Comparison of ENCODE assay signal across 19 cellular contexts in the genomic region with DNA sequence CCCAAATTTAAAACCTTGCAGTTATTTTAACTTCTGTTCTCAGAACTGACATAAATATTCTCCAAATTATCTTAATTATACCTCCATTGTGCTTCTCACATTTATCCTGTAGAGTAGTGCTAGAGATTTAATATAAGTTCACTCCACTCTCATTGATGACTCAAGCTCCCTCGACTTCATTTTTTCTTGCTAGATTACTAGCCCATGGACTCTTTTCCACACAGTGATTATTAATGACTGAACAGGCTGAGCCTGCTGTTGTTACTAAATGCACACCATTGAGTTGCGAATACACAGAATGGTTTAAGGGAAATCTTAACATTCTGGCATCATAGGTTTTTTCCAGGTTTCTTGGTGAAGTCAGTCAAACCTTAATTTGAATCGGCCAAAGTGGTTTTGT.
"Had no signal": no experiment of that assay in that cellular context is flagged by ENCODE, and none has a peak within 500 bp of the region (broad histone marks: within the 10 kb centered on the region; RNA-seq: fewer than 3 reads in every experiment).

No MANE protein-coding gene starts in this region.

- H3K27me3 ChIP-seq: ascending aorta, esophagus squamous epithelium, right atrium auricular region, tibial artery, vagina had no signal

- H3K4me3 ChIP-seq: ascending aorta, esophagus squamous epithelium, right atrium auricular region, tibial artery, vagina had no signal

- H3K4me3 Mint-ChIP-seq: activated CD8-positive, alpha-beta memory T cell treated with anti-CD3 and anti-CD28 coated beads, Interleukin-2, amount 10 ng/mL, durations not matched to agents 7 days and 5 days; activated naive CD8-positive, alpha-beta T cell treated with anti-CD3 and anti-CD28 coated beads, Interleukin-2, amount 10 ng/mL, durations not matched to agents 7 days and 5 days; activated T-cell treated with anti-CD3 and anti-CD28 coated beads, Interleukin-2, amount 50 U/mL, for 24 hours; central memory CD8-positive, alpha-beta T cell; effector memory CD8-positive, alpha-beta T cell; naive B cell; stimulated activated memory B cell treated with anti-CD40 and anti-IgM and Interleukin-4, amounts not matched to agents 10 μg/mL and 1 μg/mL and 100 μg/mL, for 72 hours had no signal

- H3K36me3 Mint-ChIP-seq: activated naive CD8-positive, alpha-beta T cell treated with anti-CD3 and anti-CD28 coated beads, Interleukin-2, amount 10 ng/mL, durations not matched to agents 7 days and 5 days; naive B cell; stimulated activated memory B cell treated with anti-CD40 and anti-IgM and Interleukin-4, amounts not matched to agents 10 μg/mL and 1 μg/mL and 100 μg/mL, for 72 hours had no signal

- H3K9me3 ChIP-seq: ascending aorta, esophagus squamous epithelium, right atrium auricular region, tibial artery, vagina had no signal

- H3K4me1 Mint-ChIP-seq: central memory CD8-positive, alpha-beta T cell; naive B cell had no signal

- ATAC-seq: activated CD8-positive, alpha-beta memory T cell treated with anti-CD3 and anti-CD28 coated beads, Interleukin-2, amount 10 ng/mL, durations not matched to agents 7 days and 5 days; effector memory CD8-positive, alpha-beta T cell; stimulated activated memory B cell treated with anti-CD40 and anti-IgM and Interleukin-4, amounts not matched to agents 10 μg/mL and 1 μg/mL and 100 μg/mL, for 72 hours had no signal

- H3K9me3 Mint-ChIP-seq: activated naive CD8-positive, alpha-beta T cell treated with anti-CD3 and anti-CD28 coated beads, Interleukin-2, amount 10 ng/mL, durations not matched to agents 7 days and 5 days; activated T-cell treated with anti-CD3 and anti-CD28 coated beads, Interleukin-2, amount 50 U/mL, for 24 hours; central memory CD8-positive, alpha-beta T cell; effector memory CD8-positive, alpha-beta T cell; naive B cell; stimulated activated memory B cell treated with anti-CD40 and anti-IgM and Interleukin-4, amounts not matched to agents 10 μg/mL and 1 μg/mL and 100 μg/mL, for 72 hours had no signal

- H3K27ac Mint-ChIP-seq: activated CD8-positive, alpha-beta memory T cell treated with anti-CD3 and anti-CD28 coated beads, Interleukin-2, amount 10 ng/mL, durations not matched to agents 7 days and 5 days; activated naive CD8-positive, alpha-beta T cell treated with anti-CD3 and anti-CD28 coated beads, Interleukin-2, amount 10 ng/mL, durations not matched to agents 7 days and 5 days; activated T-cell treated with anti-CD3 and anti-CD28 coated beads, Interleukin-2, amount 50 U/mL, for 24 hours; effector memory CD8-positive, alpha-beta T cell; naive B cell; stimulated activated memory B cell treated with anti-CD40 and anti-IgM and Interleukin-4, amounts not matched to agents 10 μg/mL and 1 μg/mL and 100 μg/mL, for 72 hours had no signal

- DNase-seq: activated CD4-positive, alpha-beta T cell treated with anti-CD3 and anti-CD28 coated beads, Interleukin-2, amount 50 U/mL, for 4 hours; activated CD8-positive, alpha-beta memory T cell treated with anti-CD3 and anti-CD28 coated beads, Interleukin-2, amount 10 ng/mL, durations not matched to agents 7 days and 5 days; activated gamma-delta T cell; activated naive CD8-positive, alpha-beta T cell treated with anti-CD3 and anti-CD28 coated beads, Interleukin-2, amount 10 ng/mL, durations not matched to agents 7 days and 5 days; activated T-cell treated with anti-CD3 and anti-CD28 coated beads, Interleukin-2, amount 50 U/mL, for 24 hours; effector memory CD8-positive, alpha-beta T cell; esophagus squamous epithelium; foreskin melanocyte; head of caudate nucleus; midbrain; naive B cell; posterior cingulate gyrus; T-helper 2 cell; tibial artery had no signal

- H3K27ac ChIP-seq: esophagus squamous epithelium, tibial artery, vagina had no signal

- H3K36me3 ChIP-seq: ascending aorta, esophagus squamous epithelium, right atrium auricular region, tibial artery, vagina had no signal

- H3K27me3 Mint-ChIP-seq: activated CD8-positive, alpha-beta memory T cell treated with anti-CD3 and anti-CD28 coated beads, Interleukin-2, amount 10 ng/mL, durations not matched to agents 7 days and 5 days; central memory CD8-positive, alpha-beta T cell; stimulated activated memory B cell treated with anti-CD40 and anti-IgM and Interleukin-4, amounts not matched to agents 10 μg/mL and 1 μg/mL and 100 μg/mL, for 72 hours had no signal
